In genomic region chr3:23888617-23889228, GRCh38 we compare ENCODE assay signal across 8 cellular contexts. TPM values are rescaled to one million over a fixed set of nuclear protein-coding genes. Genes with fewer than 3 reads are reported as not detected.
DNase-seq lines count a peak whose midpoint lies in the region; ATAC-seq and TF ChIP-seq lines count a peak whose summit lies in the region.

No MANE protein-coding gene starts in this region.

- no peak for TF ChIP-seq EP300 in esophagus muscularis mucosa (IDR thresholded peaks at IDR 0.05)

- in situ Hi-C loops in GM13977 (cut with MboI; ENCODE audit: low pct_unique_long_range_greater_than_20kb, low sequenced_read_pairs, unreplicated experiment), result loop anchor here (25.0 kb wide), 1 partner anchor 349 kb away; no protein-coding TSS in a partner anchor

- no peaks in the 10 kb centered on the region for H3K9me3 Mint-ChIP-seq in activated naive CD4-positive, alpha-beta T cell treated with anti-CD3 and anti-CD28 coated beads, Interleukin-2, amount 10 ng/mL, durations not matched to agents 7 days and 5 days

- H3K27ac ChIP-seq in AG04450 (ENCODE audit: low read depth, low read length), result no peak overlapping the region
- no peak overlapping the region for H3K27ac ChIP-seq in esophagus muscularis mucosa (replicated peaks in 1 of 4)

- TF ChIP-seq CTCF in AG04450 (IDR thresholded peaks at IDR 0.05; ENCODE audit: low read depth, low read length), result peak; percentile 83
- peak; percentile 69 for TF ChIP-seq CTCF in GM13977 (IDR thresholded peaks at IDR 0.05; ENCODE audit: extremely low read depth, insufficient read depth, missing control alignments)
- peak; percentile 82 to 96 (median 86) for TF ChIP-seq CTCF in esophagus muscularis mucosa (IDR thresholded peaks at IDR 0.05)

- no peak overlapping the region for H3K4me3 Mint-ChIP-seq in activated naive CD4-positive, alpha-beta T cell treated with anti-CD3 and anti-CD28 coated beads, Interleukin-2, amount 10 ng/mL, durations not matched to agents 7 days and 5 days

- intact Hi-C loops in esophagus muscularis mucosa (cut with DNase I), result no loop called here

- H3K27ac Mint-ChIP-seq in activated naive CD4-positive, alpha-beta T cell treated with anti-CD3 and anti-CD28 coated beads, Interleukin-2, amount 10 ng/mL, durations not matched to agents 7 days and 5 days, result no peak overlapping the region

- H3K36me3 ChIP-seq in esophagus muscularis mucosa, result peaks cover 0 to 14% (median 8%) of the 10 kb centered on the region in 4 donors

- peaks cover 8 to 28% (median 17%) of the 10 kb centered on the region in 4 donors for H3K4me1 ChIP-seq in esophagus muscularis mucosa

- H3K4me1 Mint-ChIP-seq in activated naive CD4-positive, alpha-beta T cell treated with anti-CD3 and anti-CD28 coated beads, Interleukin-2, amount 10 ng/mL, durations not matched to agents 7 days and 5 days, result no peaks in the 10 kb centered on the region

- H3K4me3 ChIP-seq in AG04450 (ENCODE audit: low read depth, low read length) (no peak overlapping the region), esophagus muscularis mucosa (no peak overlapping the region)

- H3K27me3 ChIP-seq in AG04450 (ENCODE audit: control insufficient read depth, insufficient read depth, low read length) (no peaks in the 10 kb centered on the region), esophagus muscularis mucosa (no peaks in the 10 kb centered on the region)

- peaks cover 11% of the 10 kb centered on the region for H3K36me3 Mint-ChIP-seq in activated naive CD4-positive, alpha-beta T cell treated with anti-CD3 and anti-CD28 coated beads, Interleukin-2, amount 10 ng/mL, durations not matched to agents 7 days and 5 days

- POLR2A ChIA-PET in AG04450 (lab: Yijun Ruan, JAX), result interaction anchor here (1.9 kb wide), 1 partner anchor 28 kb away, joined by 6 read pairs; the partner anchor contains the start of genes NKIRAS1 and RPL15

- H3K9me3 ChIP-seq in AG04450 (ENCODE audit: control insufficient read depth, insufficient read depth, low read length), result no peaks in the 10 kb centered on the region
- H3K9me3 ChIP-seq in esophagus muscularis mucosa, result no peaks in the 10 kb centered on the region

- no peak for ATAC-seq in GM21423 (IDR thresholded peaks at IDR 0.05; ENCODE audit: unreplicated experiment)

- DNase-seq in AG04450 (ENCODE audit: low read depth, low spot score) (no peak), GM13977 (ENCODE audit: low spot score) (no peak), OCI-M1 (lab: John Stamatoyannopoulos, UW) (peak; percentile 72), esophagus muscularis mucosa (ENCODE audit: extremely low spot score) (no peak), pons (ENCODE audit: low spot score) (peak; percentile 56), NCI-H1092 treated with DMSO at 0.1 percent for 48 hours (lab: John Stamatoyannopoulos, UW) (no peak)
- no peak for DNase-seq in activated naive CD4-positive, alpha-beta T cell treated with anti-CD3 and anti-CD28 coated beads, Interleukin-2, amount 10 ng/mL, durations not matched to agents 7 days and 5 days

- CTCF ChIA-PET in AG04450 (lab: Charles Lee), result interaction anchor here (0.7 to 4.1 kb wide), 32 partner anchors 10 to 795 kb away, joined by 3 to 38 read pairs (median 4); partner anchors contain the start of genes NKIRAS1 and RPL15
- CTCF ChIA-PET in activated naive CD4-positive, alpha-beta T cell treated with anti-CD3 and anti-CD28 coated beads, Interleukin-2, amount 10 ng/mL, durations not matched to agents 7 days and 5 days (lab: Charles Lee), result interaction anchor here (0.5 to 2.1 kb wide), 19 partner anchors 9 to 674 kb away, joined by 3 to 6 read pairs (median 3); partner anchors contain the start of genes NKIRAS1 and RPL15

- TF ChIP-seq POLR2A in esophagus muscularis mucosa (IDR thresholded peaks at IDR 0.05; ENCODE audit: low read depth), result no peak

- 59% methylated on average over 3 of the region's 3 CpGs for WGBS in esophagus muscularis mucosa

- H3K27me3 Mint-ChIP-seq in activated naive CD4-positive, alpha-beta T cell treated with anti-CD3 and anti-CD28 coated beads, Interleukin-2, amount 10 ng/mL, durations not matched to agents 7 days and 5 days, result no peaks in the 10 kb centered on the region

RNA-seq across cellular contexts. Expression of gene NKIRAS1, which starts 28.1 kb away (rescaled TPM):
- 6.5 and 10.4 TPM in 2 replicates for polyA plus RNA-seq in AG04450 (2011; rRNA removed)
- 4.6 and 4.7 TPM in 2 replicates for polyA minus RNA-seq in AG04450 (2011; rRNA and poly(A)+ RNA removed)
- 10 to 100 TPM; 23.4 to 29.4 (median 26.8) TPM for total RNA-seq in esophagus muscularis mucosa

RNA-seq across cellular contexts. Expression of gene RPL15, which starts 28.2 kb away (rescaled TPM):
- 3,614 and 3,910 TPM in 2 replicates for polyA plus RNA-seq in AG04450 (2011; rRNA removed)
- polyA minus RNA-seq in AG04450 (2011; rRNA and poly(A)+ RNA removed), result 1,474 and 1,844 TPM in 2 replicates
- total RNA-seq in esophagus muscularis mucosa, result 1,000 to 10,000 TPM; 1,759 to 2,538 (median 2,309) TPM

RNA-seq across cellular contexts. Expression of gene NR1D2, which starts 56.4 kb away (rescaled TPM):
- 22.9 and 29.1 TPM in 2 replicates for polyA plus RNA-seq in AG04450 (2011; rRNA removed)
- 34.9 and 60.4 TPM in 2 replicates for polyA minus RNA-seq in AG04450 (2011; rRNA and poly(A)+ RNA removed)
- total RNA-seq in esophagus muscularis mucosa, result 10 to 100 TPM; 34.4 to 42.4 (median 38.0) TPM

Comparison
In these comparisons a context has a peak if more than half of its experiments do, and no peak if none do; other contexts are left out.
1. DNase-seq: peak in OCI-M1 (single experiment) and pons (single experiment); none in AG04450 (single experiment), GM13977 (single experiment), esophagus muscularis mucosa (single experiment), NCI-H1092 treated with DMSO at 0.1 percent for 48 hours (single experiment) and activated naive CD4-positive, alpha-beta T cell treated with anti-CD3 and anti-CD28 coated beads, Interleukin-2, amount 10 ng/mL, durations not matched to agents 7 days and 5 days (single experiment).
2. Peak in every context shown above with its lines, with median percentiles within 50 percentile points of each other: CTCF ChIP-seq.